Comparison of ENCODE assay signal across 10 cellular contexts in genomic region chr1:244350027-244350426, GRCh38.
A peak's percentile ranks its signal among the peaks of the same experiment; 100 is the strongest.
DNase-seq lines count a peak whose midpoint lies in the region; ATAC-seq and TF ChIP-seq lines count a peak whose summit lies in the region.
"Had no signal": no experiment of that assay in that cellular context is flagged by ENCODE, and none has a peak within 500 bp of the region (broad histone marks: within the 10 kb centered on the region; RNA-seq: fewer than 3 reads in every experiment).

No MANE protein-coding gene starts in this region.

- no peak overlapping the region for H2AFZ ChIP-seq in mammary epithelial cell (ENCODE audit: low read depth, low read length)

- H3K9me3 Mint-ChIP-seq in MCF 10A (ENCODE audit: unreplicated experiment), result no peaks in the 10 kb centered on the region

- H3K4me1 ChIP-seq in mammary epithelial cell (ENCODE audit: insufficient read depth, low read length), result peaks cover 22% of the 10 kb centered on the region
- H3K4me1 ChIP-seq in transverse colon, result peaks cover 13 to 55% (median 25%) of the 10 kb centered on the region in 4 donors
- H3K4me1 ChIP-seq in upper lobe of right lung, result peaks cover 10% of the 10 kb centered on the region
- H3K4me1 ChIP-seq: breast epithelium had no signal

- H3K36me3 ChIP-seq in mammary epithelial cell (ENCODE audit: insufficient read depth, low read length) (no peaks in the 10 kb centered on the region), transverse colon (no peaks in the 10 kb centered on the region), upper lobe of right lung (no peaks in the 10 kb centered on the region)
- H3K36me3 ChIP-seq: breast epithelium had no signal

- no peaks in the 10 kb centered on the region for H3K9me3 ChIP-seq in mammary epithelial cell (replicated peaks; ENCODE audit: insufficient read depth, low read length)
- H3K9me3 ChIP-seq in transverse colon, result no peaks in the 10 kb centered on the region
- no peaks in the 10 kb centered on the region for H3K9me3 ChIP-seq in upper lobe of right lung
- H3K9me3 ChIP-seq: breast epithelium had no signal

- 80% methylated on average over 2 of the region's 6 CpGs for WGBS in mammary epithelial cell (ENCODE audit: low coverage, missing lambda C conversion rate)
- 32 to 100% methylated on average over 2 to 6 of the region's 6 CpGs for WGBS in transverse colon (ENCODE audit: low coverage in 1 of 2), 2 donors

- dilution Hi-C loops in mammary epithelial cell (cut with HindIII; ENCODE audit: low sequenced_read_pairs), result loop anchor here (5.0 kb wide), 1 partner anchor 47 kb away; no protein-coding TSS in a partner anchor

- no peaks in the 10 kb centered on the region for H3K27me3 Mint-ChIP-seq in MCF 10A (ENCODE audit: insufficient read depth, unreplicated experiment)

- POLR2A ChIA-PET in MCF 10A (lab: Yijun Ruan, JAX), result interaction anchor here (1.2 to 1.5 kb wide), 2 partner anchors 21 to 25 kb away, joined by 3 to 5 read pairs; no protein-coding TSS in a partner anchor

- H3K27ac Mint-ChIP-seq in MCF 10A (ENCODE audit: low read depth, unreplicated experiment), result peak overlapping the region; percentile 77

- H3K27me3 ChIP-seq in mammary epithelial cell (ENCODE audit: insufficient read depth, low read length), result no peaks in the 10 kb centered on the region
- H3K27me3 ChIP-seq in transverse colon, result no peaks in the 10 kb centered on the region
- H3K27me3 ChIP-seq in upper lobe of right lung, result no peaks in the 10 kb centered on the region
- H3K27me3 ChIP-seq: breast epithelium had no signal

- no peak overlapping the region for H3K4me2 ChIP-seq in mammary epithelial cell (ENCODE audit: insufficient read depth, low read depth, low read length)

- H3K4me3 Mint-ChIP-seq in MCF 10A (ENCODE audit: unreplicated experiment), result no peak overlapping the region

- in situ Hi-C loops in mammary epithelial cell (cut with MboI; ENCODE audit: low sequenced_read_pairs in 2 of 2) (no loop called here), transverse colon (cut with MboI; ENCODE audit: low pct_ligation_motif_present in 1 of 4, low pct_unique_long_range_greater_than_20kb in 1 of 4, low sequenced_read_pairs in 3 of 4) (no loop called here)

- ATAC-seq in HG02981 (IDR thresholded peaks at IDR 0.05; ENCODE audit: unreplicated experiment), result peak; percentile 75
- no peak for ATAC-seq in upper lobe of right lung

- no peaks in the 10 kb centered on the region for H3K79me2 ChIP-seq in mammary epithelial cell (ENCODE audit: insufficient read depth, low read length)

- no peaks in the 10 kb centered on the region for H3K36me3 Mint-ChIP-seq in MCF 10A (ENCODE audit: insufficient read depth, unreplicated experiment)

- no peak for DNase-seq in MCF 10A (ENCODE audit: unreplicated experiment)
- DNase-seq in mammary epithelial cell, result no peak
- DNase-seq in RPMI8226, result peak; percentile 66
- DNase-seq in transverse colon, result no peak
- no peak for DNase-seq in NCI-H187 treated with DMSO at 0.1 percent for 48 hours (lab: John Stamatoyannopoulos, UW)
- no peak for DNase-seq in upper lobe of right lung
- DNase-seq in stimulated activated naive CD4-positive, alpha-beta T cell treated with Interleukin-2 at 50 U/mL for 16 hours (lab: John Stamatoyannopoulos, UW), result no peak

- no peak for TF ChIP-seq CTCF in MCF 10A (IDR thresholded peaks at IDR 0.05; ENCODE audit: unreplicated experiment)
- no peak for TF ChIP-seq CTCF in mammary epithelial cell (conservative IDR thresholded peaks at IDR 0.05 in 1 of 2, IDR thresholded peaks at IDR 0.05 in 1 of 2; ENCODE audit: extremely low read depth in 1 of 2, insufficient read depth in 1 of 2, low read depth in 1 of 2, low read length in 2 of 2)
- no peak for TF ChIP-seq CTCF in transverse colon (IDR thresholded peaks at IDR 0.05)
- no peak for TF ChIP-seq CTCF in upper lobe of right lung (IDR thresholded peaks at IDR 0.05)

- no peak for TF ChIP-seq EP300 in transverse colon (IDR thresholded peaks at IDR 0.05; ENCODE audit: low read depth)

- CTCF ChIA-PET in MCF 10A (lab: Yijun Ruan, JAX), result no interaction called here
- CTCF ChIA-PET in mammary epithelial cell (lab: Charles Lee; ENCODE audit: low non-redundant PET), result no interaction called here

- no peak overlapping the region for H3K27ac ChIP-seq in mammary epithelial cell (ENCODE audit: insufficient read depth, low read depth, low read length)
- peak overlapping the region in 3 of 4 donors; percentile 53 to 68 (median 68) for H3K27ac ChIP-seq in transverse colon
- no peak overlapping the region for H3K27ac ChIP-seq in upper lobe of right lung
- H3K27ac ChIP-seq: breast epithelium, C4-2B had no signal

- intact Hi-C loops in MCF 10A (cut with micrococcal nuclease) (loop anchor here (5.0 kb wide), 1 partner anchor 102 kb away; the partner anchor contains the start of gene ADSS2), mammary epithelial cell (cut with micrococcal nuclease) (no loop called here), transverse colon (cut with DNase I; ENCODE audit: low total_unique reads) (no loop called here), upper lobe of right lung (cut with DNase I) (no loop called here)

- no peaks in the 10 kb centered on the region for H4K20me1 ChIP-seq in mammary epithelial cell (ENCODE audit: insufficient read depth, low read length)

- BruUV-seq in MCF 10A (replicated peaks; lab: Mats Ljungman, UMichigan) (no TSS peak), mammary epithelial cell (replicated peaks; lab: Mats Ljungman, UMichigan) (no TSS peak)

- peaks cover 42% of the 10 kb centered on the region for H3K4me1 Mint-ChIP-seq in MCF 10A (ENCODE audit: insufficient read depth, unreplicated experiment)

- TF ChIP-seq POLR2A in transverse colon (IDR thresholded peaks at IDR 0.05), result no peak

- H3K4me3 ChIP-seq in mammary epithelial cell (replicated peaks in 1 of 3; ENCODE audit: insufficient read depth in 1 of 3, low read depth in 2 of 3, low read length in 3 of 3) (no peak overlapping the region), transverse colon (no peak overlapping the region), upper lobe of right lung (no peak overlapping the region)
- H3K4me3 ChIP-seq: breast epithelium had no signal

- H3K9ac ChIP-seq in mammary epithelial cell (ENCODE audit: insufficient read depth, low read length), result no peak overlapping the region

Comparison
In these comparisons a context has a peak if more than half of its experiments do, and no peak if none do; other contexts are left out.
1. H3K27ac ChIP-seq: peak in transverse colon (3 of 4); none in mammary epithelial cell (single experiment) and upper lobe of right lung (single experiment).